In genomic region chr9:121671612-121672155, GRCh38 we compare ENCODE assay signal across 25 cellular contexts. TPM values are rescaled to one million over a fixed set of nuclear protein-coding genes. Genes with fewer than 3 reads are reported as not detected.
DNase-seq lines count a peak whose midpoint lies in the region; ATAC-seq and TF ChIP-seq lines count a peak whose summit lies in the region.
"Had no signal": no experiment of that assay in that cellular context is flagged by ENCODE, and none has a peak within 500 bp of the region (broad histone marks: within the 10 kb centered on the region; RNA-seq: fewer than 3 reads in every experiment).

No MANE protein-coding gene starts in this region.

- no peak for TF ChIP-seq POLR2A in gastrocnemius medialis (IDR thresholded peaks at IDR 0.05)

- H3K27ac ChIP-seq in cingulate gyrus (ENCODE audit: low read depth, low read length): peak overlapping the region; percentile 57
- peak overlapping the region in 3 of 4 donors; percentile 67 to 74 (median 68) for H3K27ac ChIP-seq in gastrocnemius medialis
- H3K27ac ChIP-seq: tibial nerve had no signal

- no peaks in the 10 kb centered on the region for H3K9me3 ChIP-seq in gastrocnemius medialis
- H3K9me3 ChIP-seq: pancreas, tibial nerve had no signal

- DNase-seq in GM04504 (ENCODE audit: low read depth) (peak; percentile 34), left cardiac atrium (no peak), gastrocnemius medialis (peak; percentile 35 to 37), hippocampal formation (lab: John Stamatoyannopoulos, UW) (no peak), C1 segment of cervical spinal cord (lab: John Stamatoyannopoulos, UW) (no peak), DMS53 (lab: John Stamatoyannopoulos, UW) (no peak)
- DNase-seq in stimulated activated naive CD4-positive, alpha-beta T cell (lab: John Stamatoyannopoulos, UW): no peak
- DNase-seq: activated B cell treated with CpG ODN at 0.5 μM for 24 hours; activated CD4-positive, alpha-beta memory T cell treated with anti-CD3 and anti-CD28 coated beads, Interleukin-2, amount 10 ng/mL, durations not matched to agents 7 days and 5 days; activated naive CD4-positive, alpha-beta T cell; activated T-cell treated with anti-CD3 and anti-CD28 coated beads for 4 hours; AML-193; cerebellar nuclear complex; effector memory CD4-positive, alpha-beta T cell; naive B cell; NCI-H146; NCI-H2171; NCI-H526; RPMI8226; stimulated activated naive CD8-positive, alpha-beta T cell treated with anti-CD3 and anti-CD28 coated beads, Interleukin-15, Interleukin-2, amounts not matched to agents 100 U/mL and 50 U/mL, for 24 hours; T-helper 9 cell had no signal

- intact Hi-C loops in left cardiac atrium (cut with DNase I): no loop called here
- intact Hi-C loops in gastrocnemius medialis (cut with DNase I; ENCODE audit: low total_unique reads): no loop called here

- H3K36me3 ChIP-seq in gastrocnemius medialis: no peaks in the 10 kb centered on the region
- H3K36me3 ChIP-seq: pancreas, tibial nerve had no signal

- H3K4me1 ChIP-seq in gastrocnemius medialis: peaks cover 35 to 55% of the 10 kb centered on the region in 2 donors
- H3K4me1 ChIP-seq: tibial nerve had no signal

- in situ Hi-C loops in gastrocnemius medialis (cut with MboI; ENCODE audit: low sequenced_read_pairs in 4 of 4): no loop called here

- H3K4me3 ChIP-seq in gastrocnemius medialis: no peak overlapping the region
- H3K4me3 ChIP-seq: pancreas, tibial nerve had no signal

- no peaks in the 10 kb centered on the region for H3K27me3 ChIP-seq in gastrocnemius medialis
- H3K27me3 ChIP-seq: pancreas, tibial nerve had no signal

- ATAC-seq in left cardiac atrium: peak; percentile 31 to 50
- ATAC-seq in gastrocnemius medialis: peak; percentile 79 to 82
- ATAC-seq: esophagus mucosa; stimulated activated naive CD8-positive, alpha-beta T cell treated with anti-CD3 and anti-CD28 coated beads, Interleukin-15, Interleukin-2, amounts not matched to agents 100 U/mL and 50 U/mL, for 24 hours had no signal

- TF ChIP-seq CTCF in gastrocnemius medialis (IDR thresholded peaks at IDR 0.05 in 4 of 5, conservative IDR thresholded peaks at IDR 0.05 in 1 of 5): no peak

RNA-seq across cellular contexts. Expression of gene DAB2IP, which starts 20.2 kb away (rescaled TPM):
- total RNA-seq in left cardiac atrium (10 to 100 TPM; 41.6 to 58.3 TPM), gastrocnemius medialis (10 to 100 TPM; 22.7 to 68.2 (median 37.4) TPM)
- total RNA-seq: activated CD4-positive, alpha-beta memory T cell treated with anti-CD3 and anti-CD28 coated beads, Interleukin-2, amount 10 ng/mL, durations not matched to agents 7 days and 5 days had no signal

Comparison
In these comparisons a context has a peak if more than half of its experiments do, and no peak if none do; other contexts are left out.
1. DNase-seq: peak in GM04504 (single experiment) and gastrocnemius medialis (2 of 2); none in left cardiac atrium (single experiment), hippocampal formation (0 of 2), stimulated activated naive CD4-positive, alpha-beta T cell (0 of 6), C1 segment of cervical spinal cord (0 of 14) and DMS53 (single experiment).